ENCODE assay signal across 1 cellular context in genomic region chr1:21616372-21616771, GRCh38.
TF ChIP-seq lines count a peak whose summit lies in the region.

No MANE protein-coding gene starts in this region.

TF ChIP-seq in K562, 482 proteins besides CTCF, POLR2A, EP300 and RAD21 (continued from another document):
- TF ChIP-seq MGA (IDR thresholded peaks at IDR 0.05) (0 out of 2 replicates have a peak, but pooled peaks have one; percentile 56), LCOR (CRISPR knock-in tag; IDR thresholded peaks at IDR 0.05) (no peak), YY1 (IDR thresholded peaks at IDR 0.05; ENCODE audit: borderline replicate concordance in 1 of 3, control insufficient read depth in 1 of 3, extremely low read depth in 1 of 3, insufficient read depth in 3 of 3, insufficient read length in 1 of 3, insufficient replicate concordance in 2 of 3, low read depth in 1 of 3, low read length in 2 of 3) (peak in 1 of 3 experiments; percentile 9), ZNF699 (CRISPR knock-in tag; IDR thresholded peaks at IDR 0.05; ENCODE audit: insufficient replicate concordance) (no peak), E2F6 (IDR thresholded peaks at IDR 0.05; ENCODE audit: borderline replicate concordance in 1 of 2, extremely low read depth in 1 of 2, insufficient read depth in 1 of 2, insufficient read length in 1 of 2, low read depth in 1 of 2, low read length in 1 of 2, poor library complexity in 1 of 2, severe bottlenecking in 1 of 2) (peak in 1 of 2 experiments; percentile 41), SPI1 (IDR thresholded peaks at IDR 0.05; ENCODE audit: borderline replicate concordance, low read depth, low read length) (peak; percentile 96), HMG20A (CRISPR knock-in tag; conservative IDR thresholded peaks at IDR 0.05) (no peak), ESRRA (IDR thresholded peaks at IDR 0.05; ENCODE audit: borderline replicate concordance, low read depth) (peak; percentile 92; the same call in 1 of the 2 replicates), L3MBTL2 (IDR thresholded peaks at IDR 0.05) (peak; percentile 85), RBM25 (IDR thresholded peaks at IDR 0.05; ENCODE audit: low read depth, low read length, severe bottlenecking) (no peak), MAX (CRISPR knock-in tag; IDR thresholded peaks at IDR 0.05) (peak; percentile 83), NR2C2 (CRISPR knock-in tag; IDR thresholded peaks at IDR 0.05) (no peak), NR2C2 (tag; IDR thresholded peaks at IDR 0.05) (0 out of 2 replicates have a peak, but pooled peaks have one; percentile 15), ZNF395 (CRISPR knock-in tag; IDR thresholded peaks at IDR 0.05) (peak; percentile 38; the same call in 1 of the 2 replicates)
